8 cellular contexts compared by ENCODE assay signal in genomic region chr7:87416682-87417587, GRCh38. TPM values are rescaled to one million over a fixed set of nuclear protein-coding genes. Genes with fewer than 3 reads are reported as not detected.
A peak's percentile ranks its signal among the peaks of the same experiment; 100 is the strongest.
DNase-seq lines count a peak whose midpoint lies in the region; ATAC-seq and TF ChIP-seq lines count a peak whose summit lies in the region.

No MANE protein-coding gene starts in this region.

- DNase-seq in AG09309 (ENCODE audit: low read depth), result no peak
- peak; percentile 77 for DNase-seq in NCI-H69 (lab: John Stamatoyannopoulos, UW)
- DNase-seq in activated CD4-positive, alpha-beta T cell treated with anti-CD3 and anti-CD28 coated beads, Interleukin-2, amount 50 U/mL, for 24 hours (ENCODE audit: low read depth in 1 of 2, low spot score in 1 of 2), result peak; percentile 23 to 56
- peak in 4 of 10 donors; percentile 29 to 75 (median 60) for DNase-seq in dorsolateral prefrontal cortex
- peak; percentile 58 to 66 for DNase-seq in memory B cell (ENCODE audit: low spot score in 2 of 2)
- peak; percentile 19 to 32 for DNase-seq in stimulated activated CD8-positive, alpha-beta memory T cell treated with anti-CD3 and anti-CD28 coated beads, Interleukin-7, amount 100 ng/mL, for 1 hour (ENCODE audit: low read depth in 2 of 2)

- H3K27me3 Mint-ChIP-seq in memory B cell, result no peaks in the 10 kb centered on the region

- no peak overlapping the region for H3K4me3 ChIP-seq in AG09309 (ENCODE audit: control insufficient read depth, low read depth, low read length)
- H3K4me3 ChIP-seq in dorsolateral prefrontal cortex, result no peak overlapping the region

- no peaks in the 10 kb centered on the region for H3K9me3 Mint-ChIP-seq in memory B cell

- H3K36me3 Mint-ChIP-seq in memory B cell, result no peaks in the 10 kb centered on the region

- H3K27ac Mint-ChIP-seq in memory B cell, result no peak overlapping the region

- ATAC-seq in GM18873 (IDR thresholded peaks at IDR 0.05; ENCODE audit: low FRiP score, unreplicated experiment) (peak; percentile 76), HG03378 (IDR thresholded peaks at IDR 0.05; ENCODE audit: unreplicated experiment) (peak; percentile 90), memory B cell (ENCODE audit: low read depth) (peak; percentile 63)

- H3K4me3 Mint-ChIP-seq in memory B cell, result no peak overlapping the region

- H3K4me1 Mint-ChIP-seq in memory B cell, result peaks cover 4% of the 10 kb centered on the region

- intact Hi-C loops in dorsolateral prefrontal cortex (cut with DNase I), result loop anchor here (1.0 to 10.0 kb wide), 3 partner anchors 104 to 482 kb away; no protein-coding TSS in a partner anchor

- H3K27me3 ChIP-seq in dorsolateral prefrontal cortex, result no peaks in the 10 kb centered on the region

- no peak overlapping the region for H3K27ac ChIP-seq in dorsolateral prefrontal cortex

- TF ChIP-seq CTCF in AG09309 (IDR thresholded peaks at IDR 0.05; ENCODE audit: control insufficient read depth, insufficient read depth, low read depth, low read length, missing control alignments) (peak; percentile 52), dorsolateral prefrontal cortex (IDR thresholded peaks at IDR 0.05 in 54 of 56, conservative IDR thresholded peaks at IDR 0.05 in 2 of 56; ENCODE audit: low read depth in 1 of 56, partially characterized antibody in 56 of 56) (peak; percentile 68 to 98 (median 82))

RNA-seq across cellular contexts. Expression of gene ABCB4, which starts 58.5 kb away (rescaled TPM):
- 1 to 10 TPM in 41 of 120 experiments, under 1 TPM in 68, not detected in 11; 0.14 to 4.7 (median 0.90) TPM for total RNA-seq in dorsolateral prefrontal cortex
